In genomic region chr1:169925505-169926482, GRCh38 we compare ENCODE assay signal across 1 cellular context.
A peak's percentile ranks its signal among the peaks of the same experiment; 100 is the strongest.
TF ChIP-seq lines count a peak whose summit lies in the region.

No MANE protein-coding gene starts in this region.

TF ChIP-seq in SK-N-SH, 30 proteins besides CTCF, POLR2A, EP300 and RAD21 (continued from another document):
- no peak for TF ChIP-seq REST (IDR thresholded peaks at IDR 0.05; ENCODE audit: low read depth, low read length)
- TF ChIP-seq PBX3 (IDR thresholded peaks at IDR 0.05), result peak; percentile 50; the same call in 1 of the 2 replicates
- no peak for TF ChIP-seq ELF1 (IDR thresholded peaks at IDR 0.05)
